Comparison of ENCODE assay signal across 7 cellular contexts in the genomic region with DNA sequence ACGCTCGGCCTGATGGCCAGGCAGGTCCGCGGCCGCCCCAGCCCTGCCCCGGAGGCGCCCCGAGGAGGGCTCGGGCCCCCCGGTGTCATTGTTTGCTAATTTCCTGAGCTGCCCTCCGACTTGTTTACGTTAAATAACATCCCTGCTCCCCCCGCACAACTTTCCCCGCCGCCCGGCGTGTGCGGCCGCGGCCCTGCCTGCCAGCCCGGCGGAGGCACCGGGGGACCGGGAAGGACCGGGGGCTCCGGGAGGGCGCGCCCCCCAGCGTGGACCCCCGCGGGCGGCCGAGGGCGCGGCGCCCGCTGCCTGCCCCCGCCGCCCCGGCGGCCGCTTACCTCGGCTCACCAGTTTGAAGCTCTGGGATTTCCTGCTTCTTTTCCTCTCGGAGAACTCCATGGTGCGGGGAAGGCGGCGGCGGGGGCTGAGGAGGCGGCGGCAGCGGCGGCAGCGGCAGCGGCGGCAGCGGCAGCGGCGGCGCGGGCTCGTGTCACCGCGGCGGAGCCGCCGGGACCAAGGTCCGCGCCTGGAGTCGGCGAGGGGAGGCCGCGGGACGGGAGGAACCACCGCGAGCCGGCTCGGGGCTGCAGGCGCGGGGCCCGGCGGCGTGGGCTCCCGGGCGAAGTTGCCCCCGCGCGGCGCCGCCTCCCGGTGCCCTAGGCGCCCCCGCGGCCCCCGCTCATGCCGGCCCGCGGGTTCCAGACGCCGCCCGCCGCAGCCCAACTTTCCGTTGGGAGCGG.
DNase-seq lines count a peak whose midpoint lies in the region; ATAC-seq and TF ChIP-seq lines count a peak whose summit lies in the region.

No MANE protein-coding gene starts in this region.

- peaks cover 24% of the 10 kb centered on the region for H3K4me1 ChIP-seq in neuron (ENCODE audit: insufficient read depth, low read length)

- H3K9me3 ChIP-seq in neuron (ENCODE audit: low read length) = no peaks in the 10 kb centered on the region

- H2AFZ ChIP-seq in neuron (ENCODE audit: low read depth, low read length) = peak overlapping the region; percentile 92

- H3K36me3 ChIP-seq in neuron (ENCODE audit: insufficient read depth, low read length) = peaks cover 6% of the 10 kb centered on the region

- no peaks in the 10 kb centered on the region for H3K27me3 ChIP-seq in neuron (ENCODE audit: insufficient read depth, low read length)

- peak; percentile 11; the same call in 2 of the 3 replicates for ATAC-seq in SK-N-SH treated with all-trans-retinoic acid at 6 μM for 48 hours
- ATAC-seq in GM18511 (IDR thresholded peaks at IDR 0.05; ENCODE audit: unreplicated experiment) = no peak
- no peak for ATAC-seq in GM18861 (IDR thresholded peaks at IDR 0.05; ENCODE audit: unreplicated experiment)

- TF ChIP-seq CTCF in GM13976 (IDR thresholded peaks at IDR 0.05; ENCODE audit: borderline replicate concordance, control extremely low read depth, extremely low read depth, insufficient read depth, missing control alignments) = no peak
- TF ChIP-seq CTCF in foreskin fibroblast (IDR thresholded peaks at IDR 0.05; ENCODE audit: low read depth, low read length) = no peak

- DNase-seq in GM13976 (ENCODE audit: low spot score) (peak; percentile 56), foreskin fibroblast (peak in 1 of 2 donors; percentile 34), NCI-H1105 (lab: John Stamatoyannopoulos, UW) (no peak)

- H3K4me3 ChIP-seq in foreskin fibroblast (ENCODE audit: low read depth in 1 of 2, low read length in 2 of 2) (peak overlapping the region; percentile 46 to 56), neuron (ENCODE audit: low read length) (peak overlapping the region; percentile 61)

- in situ Hi-C loops in GM13976 (cut with MboI; ENCODE audit: low sequenced_read_pairs, unreplicated experiment) = no loop called here

TF ChIP-seq in SK-N-SH treated with all-trans-retinoic acid at 6 μM for 48 hours, 23 proteins besides CTCF, POLR2A, EP300 and RAD21:
- TF ChIP-seq OSR1 (CRISPR knock-in tag; IDR thresholded peaks at IDR 0.05) = no peak
- TF ChIP-seq ZFP3 (CRISPR knock-in tag; IDR thresholded peaks at IDR 0.05) = no peak
TF ChIP-seq in SK-N-SH treated with all-trans-retinoic acid at 6 μM for 48 hours: peak in this region for 0.
